Comparison of ENCODE assay signal across 22 cellular contexts in genomic region chr2:238879621-238880377, GRCh38. TPM values are rescaled to one million over a fixed set of nuclear protein-coding genes. Genes with fewer than 3 reads are reported as not detected.
DNase-seq lines count a peak whose midpoint lies in the region; ATAC-seq, FAIRE-seq and TF ChIP-seq lines count a peak whose summit lies in the region.
"Had no signal": no experiment of that assay in that cellular context is flagged by ENCODE, and none has a peak within 500 bp of the region (broad histone marks: within the 10 kb centered on the region; RNA-seq: fewer than 3 reads in every experiment).

No MANE protein-coding gene starts in this region.

- H3K27ac Mint-ChIP-seq in natural killer cell treated with Interleukin-12 subunit alpha and Interleukin-12 subunit beta and Interleukin-15 and Interleukin-18, amount 100 ng/mL, for 72 hours: no peak overlapping the region
- H3K27ac Mint-ChIP-seq in natural killer cell: no peak overlapping the region
- H3K27ac Mint-ChIP-seq: CD8-positive, alpha-beta T cell; WTC11 had no signal

- H3K4me1 ChIP-seq in Panc1 (ENCODE audit: control insufficient read depth, insufficient read depth, low read length) (no peaks in the 10 kb centered on the region), HepG2 (ENCODE audit: insufficient read depth, low read length) (no peaks in the 10 kb centered on the region), vagina (peaks cover 67% of the 10 kb centered on the region), mammary epithelial cell (ENCODE audit: insufficient read depth, low read length) (no peaks in the 10 kb centered on the region)
- H3K4me1 ChIP-seq: left lung had no signal

- dilution Hi-C loops in mammary epithelial cell (cut with HindIII; ENCODE audit: low sequenced_read_pairs): no loop called here

- H3K4me2 ChIP-seq in HepG2 (ENCODE audit: low read depth, low read length) (no peak overlapping the region), mammary epithelial cell (ENCODE audit: insufficient read depth, low read depth, low read length) (no peak overlapping the region)

- no peak for TF ChIP-seq POLR2A in HepG2 (IDR thresholded peaks at IDR 0.05; ENCODE audit: insufficient read depth in 1 of 2, low read depth in 2 of 2, low read length in 2 of 2)
- TF ChIP-seq POLR2A in vagina (IDR thresholded peaks at IDR 0.05): no peak

- in situ Hi-C loops in Panc1 (cut with HindIII; ENCODE audit: low pct_unique_long_range_greater_than_20kb, low sequenced_read_pairs): no loop called here
- in situ Hi-C loops in HepG2 (cut with HindIII; ENCODE audit: extremely low pct_ligation_motif_present, low pct_unique_long_range_greater_than_20kb): no loop called here
- in situ Hi-C loops in mammary epithelial cell (cut with MboI; ENCODE audit: low sequenced_read_pairs in 2 of 2): no loop called here

- FAIRE-seq in HepG2 (lab: Jason Lieb, UNC): no peak

- H3K36me3 Mint-ChIP-seq in natural killer cell treated with Interleukin-12 subunit alpha and Interleukin-12 subunit beta and Interleukin-15 and Interleukin-18, amount 100 ng/mL, for 72 hours: no peaks in the 10 kb centered on the region
- no peaks in the 10 kb centered on the region for H3K36me3 Mint-ChIP-seq in natural killer cell
- H3K36me3 Mint-ChIP-seq: CD8-positive, alpha-beta T cell; WTC11 had no signal

- H3K27ac ChIP-seq in Panc1 (ENCODE audit: low read length) (no peak overlapping the region), HepG2 (ENCODE audit: extremely low read length, insufficient read depth, low read length) (no peak overlapping the region), vagina (peak overlapping the region; percentile 42), mammary epithelial cell (ENCODE audit: insufficient read depth, low read depth, low read length) (no peak overlapping the region)
- H3K27ac ChIP-seq: left lung, thoracic aorta had no signal

- H3K27me3 ChIP-seq in Panc1 (ENCODE audit: control insufficient read depth, insufficient read depth, low read length) (no peaks in the 10 kb centered on the region), HepG2 (ENCODE audit: control insufficient read depth in 1 of 2, insufficient read depth in 2 of 2, low read length in 2 of 2) (peaks cover 7 to 57% of the 10 kb centered on the region in 2 experiments), vagina (no peaks in the 10 kb centered on the region), mammary epithelial cell (ENCODE audit: insufficient read depth, low read length) (no peaks in the 10 kb centered on the region)

- DNase-seq in natural killer cell treated with Interleukin-12 subunit alpha and Interleukin-12 subunit beta and Interleukin-15 and Interleukin-18, amount 100 ng/mL, for 72 hours (ENCODE audit: low spot score): no peak
- DNase-seq in natural killer cell (no peak), Panc1 (ENCODE audit: low read depth, low spot score) (no peak), HepG2 (ENCODE audit: low spot score) (no peak), vagina (ENCODE audit: extremely low spot score in 2 of 2) (no peak), mammary epithelial cell (no peak), NAMALWA (ENCODE audit: low spot score) (no peak)
- DNase-seq: activated CD8-positive, alpha-beta memory T cell treated with anti-CD3 and anti-CD28 coated beads, Interleukin-2, amount 50 U/mL, for 4 hours; CD8-positive, alpha-beta T cell; cortex of kidney; DMS79; head of caudate nucleus; Kasumi-1; left lung; midbrain; NCI-H1417 treated with DMSO at 0.1 percent for 48 hours; NCI-H2171 treated with DMSO at 0.1 percent for 48 hours; NCI-H748 treated with DMSO at 0.1 percent for 48 hours had no signal

- no peak for TF ChIP-seq EP300 in HepG2 (IDR thresholded peaks at IDR 0.05; ENCODE audit: low read depth in 2 of 2, low read length in 2 of 2)
- no peak for TF ChIP-seq EP300 in HepG2 (CRISPR knock-in tag; IDR thresholded peaks at IDR 0.05; ENCODE audit: borderline replicate concordance)

- H3K27me3 Mint-ChIP-seq in natural killer cell treated with Interleukin-12 subunit alpha and Interleukin-12 subunit beta and Interleukin-15 and Interleukin-18, amount 100 ng/mL, for 72 hours: peaks cover 0 to 6% of the 10 kb centered on the region in 2 donors
- H3K27me3 Mint-ChIP-seq in natural killer cell (ENCODE audit: low read depth in 2 of 2): peaks cover 10% of the 10 kb centered on the region in 2 donors

- H3K9me3 Mint-ChIP-seq in natural killer cell treated with Interleukin-12 subunit alpha and Interleukin-12 subunit beta and Interleukin-15 and Interleukin-18, amount 100 ng/mL, for 72 hours: no peaks in the 10 kb centered on the region
- no peaks in the 10 kb centered on the region for H3K9me3 Mint-ChIP-seq in natural killer cell

- WGBS in HepG2 (ENCODE audit: low lambda C conversion rate): 45% methylated on average over 4 of the region's 4 CpGs
- WGBS in mammary epithelial cell (ENCODE audit: low coverage, missing lambda C conversion rate): 100% methylated on average over 4 of the region's 4 CpGs

- H3K9me3 ChIP-seq in Panc1 (ENCODE audit: control insufficient read depth, insufficient read depth, low read depth, low read length): no peaks in the 10 kb centered on the region
- no peaks in the 10 kb centered on the region for H3K9me3 ChIP-seq in HepG2 (ENCODE audit: low read length)
- no peaks in the 10 kb centered on the region for H3K9me3 ChIP-seq in vagina
- H3K9me3 ChIP-seq in mammary epithelial cell (replicated peaks; ENCODE audit: insufficient read depth, low read length): no peaks in the 10 kb centered on the region
- H3K9me3 ChIP-seq: left lung, thoracic aorta had no signal

- H3K9ac ChIP-seq in HepG2 (ENCODE audit: insufficient read depth, low read depth, low read length) (no peak overlapping the region), mammary epithelial cell (ENCODE audit: insufficient read depth, low read length) (no peak overlapping the region)

- no peak overlapping the region for H3K4me3 Mint-ChIP-seq in natural killer cell treated with Interleukin-12 subunit alpha and Interleukin-12 subunit beta and Interleukin-15 and Interleukin-18, amount 100 ng/mL, for 72 hours
- H3K4me3 Mint-ChIP-seq in natural killer cell: no peak overlapping the region
- H3K4me3 Mint-ChIP-seq: CD8-positive, alpha-beta T cell; WTC11 had no signal

- H3K79me2 ChIP-seq in HepG2 (ENCODE audit: insufficient read depth, low read length) (no peaks in the 10 kb centered on the region), mammary epithelial cell (ENCODE audit: insufficient read depth, low read length) (peaks cover 3% of the 10 kb centered on the region)

- no peaks in the 10 kb centered on the region for H3K4me1 Mint-ChIP-seq in natural killer cell treated with Interleukin-12 subunit alpha and Interleukin-12 subunit beta and Interleukin-15 and Interleukin-18, amount 100 ng/mL, for 72 hours (ENCODE audit: low read depth in 2 of 2)
- no peaks in the 10 kb centered on the region for H3K4me1 Mint-ChIP-seq in natural killer cell
- H3K4me1 Mint-ChIP-seq: WTC11 had no signal

- H3K4me3 ChIP-seq in Panc1 (ENCODE audit: low read depth in 2 of 2, low read length in 2 of 2): no peak overlapping the region
- H3K4me3 ChIP-seq in HepG2 (replicated peaks in 1 of 3; ENCODE audit: insufficient read depth in 1 of 3, low read depth in 2 of 3, low read length in 3 of 3): no peak overlapping the region
- no peak overlapping the region for H3K4me3 ChIP-seq in vagina
- no peak overlapping the region for H3K4me3 ChIP-seq in mammary epithelial cell (replicated peaks in 1 of 3; ENCODE audit: insufficient read depth in 1 of 3, low read depth in 2 of 3, low read length in 3 of 3)
- H3K4me3 ChIP-seq: left lung, thoracic aorta had no signal

- intact Hi-C loops in natural killer cell (cut with micrococcal nuclease) (no loop called here), Panc1 (cut with micrococcal nuclease; ENCODE audit: unreplicated experiment) (no loop called here), HepG2 (cut with micrococcal nuclease; ENCODE audit: unreplicated experiment) (no loop called here), vagina (cut with DNase I) (no loop called here), mammary epithelial cell (cut with micrococcal nuclease) (no loop called here)

- no peak overlapping the region for H2AFZ ChIP-seq in HepG2 (ENCODE audit: low read length)
- H2AFZ ChIP-seq in mammary epithelial cell (ENCODE audit: low read depth, low read length): no peak overlapping the region

- POLR2A ChIA-PET in Panc1 (lab: Charles Lee): no interaction called here
- POLR2A ChIA-PET in HepG2 (lab: Yijun Ruan, JAX): no interaction called here

- H4K20me1 ChIP-seq in HepG2 (ENCODE audit: insufficient read depth, low read length): no peaks in the 10 kb centered on the region
- H4K20me1 ChIP-seq in mammary epithelial cell (ENCODE audit: insufficient read depth, low read length): no peaks in the 10 kb centered on the region

- CTCF ChIA-PET in Panc1 (lab: Charles Lee): no interaction called here
- CTCF ChIA-PET in HepG2 (lab: Yijun Ruan, JAX; ENCODE audit: low intra/inter-chr PET ratio, low total read pairs): no interaction called here
- CTCF ChIA-PET in mammary epithelial cell (lab: Charles Lee; ENCODE audit: low non-redundant PET): no interaction called here

- ATAC-seq in natural killer cell treated with Interleukin-12 subunit alpha and Interleukin-12 subunit beta and Interleukin-15 and Interleukin-18, amount 100 ng/mL, for 72 hours: peak; percentile 21 to 24
- ATAC-seq in natural killer cell (no peak), Panc1 (peak; percentile 43; the same call in 1 of the 2 replicates), HepG2 (0 out of 3 replicates have a peak, but pooled peaks have one; percentile 20), HG03196 (IDR thresholded peaks at IDR 0.05; ENCODE audit: unreplicated experiment) (no peak)
- ATAC-seq: CD8-positive, alpha-beta T cell; left lung; WTC11 had no signal

- no peak for TF ChIP-seq RAD21 in HepG2 (CRISPR knock-in tag; IDR thresholded peaks at IDR 0.05)

- TF ChIP-seq CTCF in natural killer cell (IDR thresholded peaks at IDR 0.05): no peak
- TF ChIP-seq CTCF in Panc1 (IDR thresholded peaks at IDR 0.05): no peak
- TF ChIP-seq CTCF in HepG2 (CRISPR knock-in tag; IDR thresholded peaks at IDR 0.05): no peak
- TF ChIP-seq CTCF in vagina (IDR thresholded peaks at IDR 0.05): no peak
- no peak for TF ChIP-seq CTCF in mammary epithelial cell (conservative IDR thresholded peaks at IDR 0.05 in 1 of 2, IDR thresholded peaks at IDR 0.05 in 1 of 2; ENCODE audit: extremely low read depth in 1 of 2, insufficient read depth in 1 of 2, low read depth in 1 of 2, low read length in 2 of 2)

- BruUV-seq in Panc1 (replicated peaks; lab: Mats Ljungman, UMichigan) (no TSS peak), HepG2 (replicated peaks; lab: Mats Ljungman, UMichigan) (no TSS peak), mammary epithelial cell (replicated peaks; lab: Mats Ljungman, UMichigan) (no TSS peak)

- H3K36me3 ChIP-seq in Panc1 (ENCODE audit: control insufficient read depth, insufficient read depth, low read length) (no peaks in the 10 kb centered on the region), HepG2 (replicated peaks in 1 of 2; ENCODE audit: control insufficient read depth in 1 of 2, insufficient read depth in 2 of 2, low read length in 2 of 2) (no peaks in the 10 kb centered on the region), vagina (no peaks in the 10 kb centered on the region), mammary epithelial cell (ENCODE audit: insufficient read depth, low read length) (peaks cover 2% of the 10 kb centered on the region)
- H3K36me3 ChIP-seq: left lung, thoracic aorta had no signal

RNA-seq across cellular contexts. Expression of gene TWIST2, which starts 31.9 kb away (rescaled TPM):
- total RNA-seq in natural killer cell treated with Interleukin-12 subunit alpha and Interleukin-12 subunit beta and Interleukin-15 and Interleukin-18, amount 100 ng/mL, for 72 hours: not detected
- total RNA-seq in natural killer cell: not detected
- 4.2 TPM for total RNA-seq in Panc1 (2021; ENCODE audit: unreplicated experiment)
- polyA plus RNA-seq in Panc1 (2012; ENCODE audit: insufficient read length): 6.5 TPM
- total RNA-seq in HepG2 (2016; rRNA removed; fragmentation: Illumina TruSeq; extraction: Trizol): 0.11 TPM in 1 of 2 replicates, not detected in the other
- 0.18 and 0.20 TPM in 2 replicates for total RNA-seq in HepG2 (2016; cell fraction: cytosol; rRNA removed; fragmentation: Illumina TruSeq; extraction: Trizol; ENCODE audit: low read depth)
- not detected in 2 replicates for total RNA-seq in HepG2 (2016; cell fraction: insoluble cytoplasmic fraction; rRNA removed; fragmentation: Illumina TruSeq; extraction: Trizol)
- 0.21 and 0.25 TPM in 2 replicates for total RNA-seq in HepG2 (2016; cell fraction: membrane; rRNA removed; fragmentation: Illumina TruSeq; extraction: Trizol)
- not detected in 2 replicates for total RNA-seq in HepG2 (2016; cell fraction: nucleus; rRNA removed; fragmentation: Illumina TruSeq; extraction: Trizol)
- polyA plus RNA-seq in HepG2 (2011; rRNA removed): 0.08 and 0.09 TPM in 2 replicates
- polyA plus RNA-seq in HepG2 (2011; cell fraction: cytosol; rRNA removed): 0.10 and 0.34 TPM in 2 replicates
- 0.21 TPM in 1 of 2 replicates, not detected in the other for polyA plus RNA-seq in HepG2 (2011; cell fraction: nucleus; rRNA removed)
- 0.09 TPM in 1 of 2 replicates, not detected in the other for polyA plus RNA-seq in HepG2 (2012)
- polyA plus RNA-seq in HepG2 (2016; cell fraction: cytosol; fragmentation: Illumina TruSeq; extraction: Trizol; ENCODE audit: low read depth): 0.21 and 0.36 TPM in 2 replicates
- not detected in 2 replicates for polyA plus RNA-seq in HepG2 (2016; cell fraction: insoluble cytoplasmic fraction; fragmentation: Illumina TruSeq; extraction: Trizol; ENCODE audit: low read depth)
- 0.12 TPM in 1 of 2 replicates, not detected in the other for polyA plus RNA-seq in HepG2 (2016; cell fraction: membrane; fragmentation: Illumina TruSeq; extraction: Trizol; ENCODE audit: low read depth)
- polyA plus RNA-seq in HepG2 (2016; cell fraction: nucleus; fragmentation: Illumina TruSeq; extraction: Trizol; ENCODE audit: insufficient read depth, low read depth): not detected in 2 replicates
- 0.32 and 4.4 TPM in 2 replicates for polyA minus RNA-seq in HepG2 (2011; rRNA and poly(A)+ RNA removed; ENCODE audit: low replicate concordance)
- polyA minus RNA-seq in HepG2 (2011; cell fraction: cytosol; rRNA and poly(A)+ RNA removed): not detected in 2 replicates
- polyA minus RNA-seq in HepG2 (2011; cell fraction: nucleus; rRNA and poly(A)+ RNA removed): 0.37 and 0.39 TPM in 2 replicates
- 214 TPM for total RNA-seq in vagina
- 10 to 100 TPM in 1 of 2 donors, under 1 TPM in 1; 0.83 to 17.6 TPM for total RNA-seq in mammary epithelial cell
- 23.2 TPM for polyA plus RNA-seq in mammary epithelial cell
- polyA minus RNA-seq in mammary epithelial cell: 2.3 TPM
- total RNA-seq: CD8-positive, alpha-beta T cell; HT-29 had no signal

Comparison
In these comparisons a context has a peak if more than half of its experiments do, and no peak if none do; other contexts are left out.
1. ATAC-seq: peak in natural killer cell treated with Interleukin-12 subunit alpha and Interleukin-12 subunit beta and Interleukin-15 and Interleukin-18, amount 100 ng/mL, for 72 hours (2 of 2), Panc1 (single experiment) and HepG2 (single experiment); none in natural killer cell (0 of 3) and HG03196 (single experiment).
2. RNA of gene TWIST2, which starts 31.9 kb away (total RNA-seq): 214 TPM in vagina (single experiment); 0.83 to 17.6 TPM in mammary epithelial cell, 4.2 TPM in Panc1 (single experiment), 0.11 to 0.25 TPM in HepG2, not detected in natural killer cell treated with Interleukin-12 subunit alpha and Interleukin-12 subunit beta and Interleukin-15 and Interleukin-18, amount 100 ng/mL, for 72 hours and not detected in natural killer cell; every median in the first group is over 10 times any median in the second.